In the genomic region with DNA sequence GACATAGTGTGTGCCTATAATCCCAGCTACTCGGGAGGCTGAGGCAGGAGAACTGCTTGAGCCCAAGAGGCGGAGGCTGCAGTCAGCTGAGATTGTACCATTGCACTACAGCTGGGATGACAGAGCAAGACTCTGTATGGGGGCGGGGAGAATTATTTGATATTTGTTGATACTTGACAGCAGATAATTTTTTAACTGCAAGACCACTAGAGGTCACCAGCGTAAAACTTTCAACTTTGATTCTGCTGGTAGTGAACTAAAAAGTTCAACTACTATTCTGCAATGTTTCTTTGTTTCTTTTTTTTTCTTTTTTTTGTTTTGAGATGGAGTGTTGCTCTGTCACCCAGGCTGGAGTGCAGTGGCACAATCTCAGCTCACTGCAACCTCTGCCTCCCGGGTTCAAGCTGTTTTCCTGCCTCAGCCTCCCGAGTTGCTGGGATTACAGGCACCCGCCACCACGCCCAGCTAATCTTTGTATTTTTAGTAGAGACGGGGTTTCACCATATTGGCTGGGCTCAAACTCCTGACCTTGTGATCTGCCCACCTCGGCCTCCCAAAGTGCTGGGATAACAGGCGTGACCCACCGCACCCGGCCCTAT, we compare ENCODE assay signal across 8 cellular contexts. TPM values are rescaled to one million over a fixed set of nuclear protein-coding genes. Genes with fewer than 3 reads are reported as not detected.
DNase-seq lines count a peak whose midpoint lies in the region; ATAC-seq and TF ChIP-seq lines count a peak whose summit lies in the region.
"Not testable (repeated sequence)": the region's sequence is repeated elsewhere in the genome, so short reads cannot be mapped to it uniquely, and the experiment has no call there.

No MANE protein-coding gene starts in this region.

- not testable (repeated sequence) for BruUV-seq in PC-3 (replicated peaks; lab: Mats Ljungman, UMichigan)

- ATAC-seq in GM21447 (IDR thresholded peaks at IDR 0.05; ENCODE audit: unreplicated experiment) (peak; percentile 63), PC-3 (peak; percentile 89)

- H3K27ac Mint-ChIP-seq in CD4-positive, alpha-beta memory T cell: peak overlapping the region in 6 of 7 donors; percentile 5 to 72 (median 50)

- H3K9me2 ChIP-seq in PC-3 (replicated peaks; ENCODE audit: low read length): not testable (repeated sequence)

- H3K4me1 ChIP-seq in CD4-positive, alpha-beta memory T cell (ENCODE audit: insufficient read depth, low read length); PC-3 (ENCODE audit: insufficient read depth, low read length): not testable (repeated sequence)
- H3K4me1 ChIP-seq in liver (ENCODE audit: control insufficient read depth in 4 of 4, insufficient read depth in 4 of 4, low read length in 3 of 4): peaks cover 2 to 17% (median 8%) of the 10 kb centered on the region in 4 donors

- peak; percentile 81 to 82 for TF ChIP-seq RAD21 in liver (IDR thresholded peaks at IDR 0.05)

- H3K36me3 Mint-ChIP-seq in CD4-positive, alpha-beta memory T cell: not testable (repeated sequence)

- H3K4me2 ChIP-seq in PC-3 (ENCODE audit: low read length): not testable (repeated sequence)

- H3F3A ChIP-seq in PC-3 (ENCODE audit: low read length, unreplicated experiment): not testable (repeated sequence)

- H3K4me3 ChIP-seq in CD4-positive, alpha-beta memory T cell (ENCODE audit: low read length in 2 of 2); PC-3 (ENCODE audit: low read length); liver (ENCODE audit: low read depth in 1 of 3, low read length in 3 of 3): not testable (repeated sequence)

- not testable (repeated sequence) for H3K27me3 ChIP-seq in CD4-positive, alpha-beta memory T cell (ENCODE audit: insufficient read depth, low read length); PC-3 (ENCODE audit: low read length); liver (ENCODE audit: control insufficient read depth in 4 of 4, insufficient read depth in 4 of 4, low read length in 3 of 4)

- H3K9ac ChIP-seq in PC-3 (ENCODE audit: low read length); liver (ENCODE audit: low read depth in 1 of 2, low read length in 2 of 2): not testable (repeated sequence)

- intact Hi-C loops in CD4-positive, alpha-beta memory T cell (cut with micrococcal nuclease): loop anchor here (1.0 to 5.0 kb wide), 5 partner anchors 41 to 376 kb away; partner anchors contain the start of gene HECTD1
- intact Hi-C loops in PC-3 (cut with micrococcal nuclease): loop anchor here (1.0 to 2.0 kb wide), 3 partner anchors 47 to 377 kb away; partner anchors contain the start of gene STRN3

- H3K36me3 ChIP-seq in CD4-positive, alpha-beta memory T cell (ENCODE audit: insufficient read depth, low read length); PC-3 (ENCODE audit: low read depth, low read length); liver (ENCODE audit: control insufficient read depth in 4 of 4, insufficient read depth in 3 of 4, low read depth in 1 of 4, low read length in 3 of 4): not testable (repeated sequence)

- not testable (repeated sequence) for H3K27me3 Mint-ChIP-seq in CD4-positive, alpha-beta memory T cell

- CTCF ChIA-PET in CD4-positive, alpha-beta memory T cell (lab: Charles Lee; ENCODE audit: partially characterized antibody): interaction anchor here (0.7 to 6.7 kb wide), 25 partner anchors 8 to 469 kb away, joined by 3 to 61 read pairs (median 5); partner anchors contain the start of gene STRN3
- CTCF ChIA-PET in PC-3 (lab: Charles Lee): not testable (repeated sequence)

- H3K4me1 Mint-ChIP-seq in CD4-positive, alpha-beta memory T cell: peaks cover 14 to 36% (median 25%) of the 10 kb centered on the region in 4 donors

- DNase-seq in CD4-positive, alpha-beta memory T cell: peak; percentile 50 to 70 (median 67)
- DNase-seq in M059J (ENCODE audit: low read depth) (peak; percentile 77), PC-3 (peak; percentile 87), activated T-cell treated with anti-CD3 and anti-CD28 coated beads for 24 hours (ENCODE audit: low read depth) (peak; percentile 36), epidermal melanocyte (ENCODE audit: insufficient read length, low spot score) (peak; percentile 68)
- peak; percentile 15 for DNase-seq in stimulated activated CD4-positive, alpha-beta T cell treated with anti-CD3 and anti-CD28 coated beads, Interleukin-1b, Interleukin-23, amount 100 ng/mL, for 48 hours

- not testable (repeated sequence) for H3K9me3 Mint-ChIP-seq in CD4-positive, alpha-beta memory T cell

- not testable (repeated sequence) for H3K4me3 Mint-ChIP-seq in CD4-positive, alpha-beta memory T cell

- H2AFZ ChIP-seq in PC-3 (ENCODE audit: low read length): not testable (repeated sequence)

- TF ChIP-seq CTCF in PC-3 (conservative IDR thresholded peaks at IDR 0.05; ENCODE audit: low read depth, low read length) (peak; percentile 69), liver (IDR thresholded peaks at IDR 0.05; ENCODE audit: low read depth, low read length, missing input control) (peak; percentile 62)

- peaks cover 96% of the 10 kb centered on the region for H3K79me2 ChIP-seq in PC-3 (ENCODE audit: low read length)

- 61% methylated on average over 13 of the region's 13 CpGs for WGBS in liver

- H4K20me1 ChIP-seq in PC-3 (ENCODE audit: low read length): not testable (repeated sequence)

- POLR2A ChIA-PET in CD4-positive, alpha-beta memory T cell (lab: Charles Lee; ENCODE audit: partially characterized antibody): interaction anchor here (1.0 kb wide), 1 partner anchor 227 kb away, joined by 4 read pairs; the partner anchor contains the start of gene HECTD1
- POLR2A ChIA-PET in PC-3 (lab: Charles Lee; ENCODE audit: unreplicated experiment): interaction anchor here (0.6 kb wide), 1 partner anchor 48 kb away, joined by 3 read pairs; no protein-coding TSS in a partner anchor

- H3K9me3 ChIP-seq in CD4-positive, alpha-beta memory T cell (ENCODE audit: control insufficient read depth in 1 of 2, low read length in 2 of 2); PC-3 (ENCODE audit: low read length); liver (ENCODE audit: control insufficient read depth in 4 of 4, low read length in 3 of 4): not testable (repeated sequence)

- not testable (repeated sequence) for H3K27ac ChIP-seq in CD4-positive, alpha-beta memory T cell (ENCODE audit: low read depth, low read length); PC-3 (ENCODE audit: low read length)
- H3K27ac ChIP-seq in liver (ENCODE audit: low read depth in 1 of 2, low read length in 2 of 2): peak overlapping the region in 1 of 2 donors; percentile 15

TF ChIP-seq in liver, 16 proteins besides CTCF, POLR2A, EP300 and RAD21:
- TF ChIP-seq HNF4A (conservative IDR thresholded peaks at IDR 0.05): peak in 1 of 2 donors; percentile 36
- TF ChIP-seq NR2F2 (IDR thresholded peaks at IDR 0.05): peak; percentile 37
- TF ChIP-seq RXRA (IDR thresholded peaks at IDR 0.05): peak; percentile 33 to 55
TF ChIP-seq in liver: peak in this region for 3; not testable (repeated sequence) for 13.

RNA-seq across cellular contexts. Expression of gene AP4S1, which starts 45.2 kb away (rescaled TPM):
- 10 to 100 TPM; 18.0 to 22.6 TPM for total RNA-seq in CD4-positive, alpha-beta memory T cell
- polyA plus RNA-seq in CD4-positive, alpha-beta memory T cell: 1 to 10 TPM; 4.8 TPM
- total RNA-seq in M059J (2014; rRNA removed; shearing (Covaris generic)): 6.0 and 21.0 TPM in 2 replicates
- total RNA-seq in PC-3 (2014; rRNA removed) (3.0 and 3.2 TPM in 2 replicates), liver (1 to 10 TPM; 1.8 to 4.3 TPM)
- 1 to 10 TPM; 1.3 to 1.7 TPM for polyA plus RNA-seq in liver

RNA-seq across cellular contexts. Expression of gene STRN3, which starts 46.0 kb away (rescaled TPM):
- total RNA-seq in CD4-positive, alpha-beta memory T cell: 10 to 100 TPM; 22.0 to 26.2 TPM
- 1 to 10 TPM; 2.3 to 6.2 TPM for polyA plus RNA-seq in CD4-positive, alpha-beta memory T cell
- 21.5 and 29.6 TPM in 2 replicates for total RNA-seq in M059J (2014; rRNA removed; shearing (Covaris generic))
- 36.9 and 41.4 TPM in 2 replicates for total RNA-seq in PC-3 (2014; rRNA removed)
- 10 to 100 TPM; 41.4 to 47.5 TPM for total RNA-seq in liver
- polyA plus RNA-seq in liver: 10 to 100 TPM in 1 of 2 donors, 1 to 10 TPM in 1; 6.8 to 20.9 TPM

Comparison
In these comparisons a context has a peak if more than half of its experiments do, and no peak if none do; other contexts are left out.
1. DNase-seq: peak in every context shown above with its lines; median percentile 87 in PC-3; 77 in M059J; 68 in epidermal melanocyte; 67 in CD4-positive, alpha-beta memory T cell; 36 in activated T-cell treated with anti-CD3 and anti-CD28 coated beads for 24 hours; 15 in stimulated activated CD4-positive, alpha-beta T cell treated with anti-CD3 and anti-CD28 coated beads, Interleukin-1b, Interleukin-23, amount 100 ng/mL, for 48 hours.